18 cellular contexts compared by ENCODE assay signal in the genomic region with DNA sequence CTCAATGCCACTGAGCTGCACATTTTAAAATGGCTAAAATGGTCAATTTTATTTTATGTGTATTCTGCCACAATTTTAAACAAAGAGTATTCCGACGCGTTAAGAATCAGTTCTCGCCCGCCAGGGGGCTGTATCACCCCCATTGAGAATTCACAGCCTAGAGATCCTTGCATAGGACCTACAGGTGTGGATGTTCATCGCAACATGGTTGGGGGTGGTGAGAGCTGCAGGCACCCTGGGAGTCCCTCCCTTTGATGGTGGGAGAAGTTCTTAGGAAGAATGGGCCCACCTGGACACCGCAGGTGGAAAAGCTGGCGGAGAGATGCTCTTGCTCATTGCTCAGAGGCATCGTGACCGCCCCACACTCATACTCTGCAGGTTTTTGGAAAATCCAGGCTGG.
DNase-seq lines count a peak whose midpoint lies in the region; ATAC-seq and TF ChIP-seq lines count a peak whose summit lies in the region.
"Had no signal": no experiment of that assay in that cellular context is flagged by ENCODE, and none has a peak within 500 bp of the region (broad histone marks: within the 10 kb centered on the region; RNA-seq: fewer than 3 reads in every experiment).

No MANE protein-coding gene starts in this region.

- peaks cover 39% of the 10 kb centered on the region for H3K27me3 Mint-ChIP-seq in chondrocyte (ENCODE audit: low read depth)

- H3K4me1 Mint-ChIP-seq in chondrocyte (ENCODE audit: low read depth), result peaks cover 4% of the 10 kb centered on the region
- H3K4me1 Mint-ChIP-seq: activated naive CD8-positive, alpha-beta T cell treated with anti-CD3 and anti-CD28 coated beads, Interleukin-2, amount 50 U/mL, for 24 hours had no signal

- H3K9me3 ChIP-seq in AG04450 (ENCODE audit: control insufficient read depth, insufficient read depth, low read length), result no peaks in the 10 kb centered on the region
- H3K9me3 ChIP-seq in right lobe of liver, result no peaks in the 10 kb centered on the region
- H3K9me3 ChIP-seq: HAP-1, prostate gland had no signal

- POLR2A ChIA-PET in AG04450 (lab: Yijun Ruan, JAX), result no interaction called here

- H3K4me3 Mint-ChIP-seq in chondrocyte (ENCODE audit: unreplicated experiment), result no peak overlapping the region
- H3K4me3 Mint-ChIP-seq: activated naive CD8-positive, alpha-beta T cell treated with anti-CD3 and anti-CD28 coated beads, Interleukin-2, amount 50 U/mL, for 24 hours had no signal

- ATAC-seq in right lobe of liver (peak in 1 of 4 donors; percentile 47), GM21515 (IDR thresholded peaks at IDR 0.05; ENCODE audit: unreplicated experiment) (no peak)
- ATAC-seq: activated naive CD8-positive, alpha-beta T cell treated with anti-CD3 and anti-CD28 coated beads, Interleukin-2, amount 50 U/mL, for 24 hours had no signal

- intact Hi-C loops in right lobe of liver (cut with DNase I), result loop anchor here in 1 of 2 donors (10.0 kb wide), 1 partner anchor 382 kb away; no protein-coding TSS in a partner anchor

- H3K36me3 Mint-ChIP-seq in chondrocyte (ENCODE audit: low read depth), result peaks cover 3% of the 10 kb centered on the region

- DNase-seq in AG04450 (ENCODE audit: low read depth, low spot score), result no peak
- peak; percentile 18 for DNase-seq in M059J (ENCODE audit: low read depth)
- no peak for DNase-seq in chondrocyte (ENCODE audit: low spot score)
- DNase-seq in right lobe of liver, result no peak
- DNase-seq in putamen (ENCODE audit: low spot score), result no peak
- DNase-seq in GM13976 (ENCODE audit: low spot score), result no peak
- DNase-seq in stimulated activated CD8-positive, alpha-beta memory T cell treated with anti-CD3 and anti-CD28 coated beads, Interleukin-4, amount 100 ng/mL, for 48 hours, result no peak
- DNase-seq: activated naive CD8-positive, alpha-beta T cell treated with anti-CD3 and anti-CD28 coated beads, Interleukin-2, amount 50 U/mL, for 24 hours; central memory CD4-positive, alpha-beta T cell; effector memory CD4-positive, alpha-beta T cell; foreskin fibroblast; NCI-H2107; NCI-H748 treated with DMSO at 0.1 percent for 48 hours; stimulated activated naive CD4-positive, alpha-beta T cell treated with Interleukin-2 at 50 U/mL for 16 hours had no signal

- peak; percentile 49 for TF ChIP-seq CTCF in AG04450 (IDR thresholded peaks at IDR 0.05; ENCODE audit: low read depth, low read length)
- TF ChIP-seq CTCF in chondrocyte (IDR thresholded peaks at IDR 0.05), result peak; percentile 68
- peak; percentile 9 to 32 (median 23) for TF ChIP-seq CTCF in right lobe of liver (IDR thresholded peaks at IDR 0.05)
- TF ChIP-seq CTCF in GM13976 (IDR thresholded peaks at IDR 0.05; ENCODE audit: borderline replicate concordance, control extremely low read depth, extremely low read depth, insufficient read depth, missing control alignments), result no peak

- in situ Hi-C loops in GM13976 (cut with MboI; ENCODE audit: low sequenced_read_pairs, unreplicated experiment), result loop anchor here (25.0 kb wide), 1 partner anchor 614 kb away; no protein-coding TSS in a partner anchor

- peaks cover 4% of the 10 kb centered on the region for H3K9me3 Mint-ChIP-seq in chondrocyte (ENCODE audit: low read depth)
- H3K9me3 Mint-ChIP-seq: activated naive CD8-positive, alpha-beta T cell treated with anti-CD3 and anti-CD28 coated beads, Interleukin-2, amount 50 U/mL, for 24 hours had no signal

- H3K4me1 ChIP-seq in right lobe of liver, result no peaks in the 10 kb centered on the region
- H3K4me1 ChIP-seq: HAP-1, prostate gland had no signal

- WGBS in right lobe of liver (ENCODE audit: insufficient coverage, low coverage, low lambda C conversion rate, missing lambda C conversion rate), result 47% methylated on average over 6 of the region's 10 CpGs

- peaks cover 8% of the 10 kb centered on the region for H3K27me3 ChIP-seq in AG04450 (ENCODE audit: control insufficient read depth, insufficient read depth, low read length)
- no peaks in the 10 kb centered on the region for H3K27me3 ChIP-seq in right lobe of liver

- H3K27ac Mint-ChIP-seq in chondrocyte (ENCODE audit: unreplicated experiment), result no peak overlapping the region
- H3K27ac Mint-ChIP-seq: activated naive CD8-positive, alpha-beta T cell treated with anti-CD3 and anti-CD28 coated beads, Interleukin-2, amount 50 U/mL, for 24 hours had no signal

- no peak for TF ChIP-seq POLR2A in right lobe of liver (IDR thresholded peaks at IDR 0.05)

- H3K4me3 ChIP-seq in AG04450 (ENCODE audit: low read depth, low read length) (no peak overlapping the region), right lobe of liver (no peak overlapping the region)
- H3K4me3 ChIP-seq: HAP-1, prostate gland had no signal

- no peak overlapping the region for H3K27ac ChIP-seq in AG04450 (ENCODE audit: low read depth, low read length)
- H3K27ac ChIP-seq in right lobe of liver, result no peak overlapping the region
- H3K27ac ChIP-seq: prostate gland, RWPE1 had no signal

- CTCF ChIA-PET in AG04450 (lab: Charles Lee), result interaction anchor here (0.8 to 1.4 kb wide), 3 partner anchors 9 to 421 kb away, joined by 3 to 4 read pairs (median 3); no protein-coding TSS in a partner anchor

- no peaks in the 10 kb centered on the region for H3K36me3 ChIP-seq in right lobe of liver
- H3K36me3 ChIP-seq: HAP-1, prostate gland had no signal
